35 cellular contexts compared by ENCODE assay signal in the genomic region with DNA sequence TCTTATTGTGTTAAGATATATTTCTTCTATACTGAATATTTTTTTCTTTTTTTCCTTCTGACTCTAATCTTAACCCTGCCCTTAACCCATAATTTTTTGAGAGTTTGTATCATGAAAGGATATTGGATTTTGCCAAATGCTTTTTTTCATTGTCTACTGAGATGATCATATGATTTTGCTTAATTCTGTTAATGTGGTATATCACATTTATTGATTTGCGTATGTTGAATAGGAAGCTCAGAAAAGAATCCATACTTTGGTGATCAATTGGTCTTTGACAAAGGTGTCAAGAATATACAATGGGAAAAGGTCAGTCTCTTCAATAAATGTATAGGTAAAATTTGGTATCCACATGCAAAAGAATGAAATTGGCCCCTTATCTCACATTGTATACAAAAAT.
"Had no signal": no experiment of that assay in that cellular context is flagged by ENCODE, and none has a peak within 500 bp of the region (broad histone marks: within the 10 kb centered on the region; RNA-seq: fewer than 3 reads in every experiment).

No MANE protein-coding gene starts in this region.

- H3K4me3 ChIP-seq: MG63 had no signal

- H3K9me3 ChIP-seq: MG63 had no signal

- H3K36me3 ChIP-seq: MG63 had no signal

- H3K27me3 ChIP-seq: MG63 had no signal

- DNase-seq: Kasumi-1, MG63, MM.1S, MV-4-11, NCI-H1048, NCI-H1092, NCI-H1092 treated with DMSO at 0.1 percent for 48 hours, NCI-H1105, NCI-H1105 treated with DMSO at 0.1 percent for 48 hours, NCI-H1417, NCI-H1417 treated with DMSO at 0.1 percent for 48 hours, NCI-H1436, NCI-H1436 treated with DMSO at 0.1 percent for 48 hours, NCI-H146, NCI-H1694, NCI-H1694 treated with DMSO at 0.1 percent for 48 hours, NCI-H187, NCI-H187 treated with DMSO at 0.1 percent for 48 hours, NCI-H1930, NCI-H2029, NCI-H2029 treated with DMSO at 0.1 percent for 48 hours, NCI-H2081, NCI-H2081 treated with DMSO at 0.1 percent for 48 hours, NCI-H2107, NCI-H2171, NCI-H2171 treated with DMSO at 0.1 percent for 48 hours, NCI-H2227 treated with DMSO at 0.1 percent for 48 hours, NCI-H226, NCI-H345, NCI-H446 treated with DMSO at 0.1 percent for 48 hours, NCI-H510A, NCI-H510A treated with DMSO at 0.1 percent for 48 hours, NCI-H524, NCI-H524 treated with DMSO at 0.1 percent for 48 hours, NCI-H526 had no signal
